ENCODE assay signal across 11 cellular contexts in the genomic region with DNA sequence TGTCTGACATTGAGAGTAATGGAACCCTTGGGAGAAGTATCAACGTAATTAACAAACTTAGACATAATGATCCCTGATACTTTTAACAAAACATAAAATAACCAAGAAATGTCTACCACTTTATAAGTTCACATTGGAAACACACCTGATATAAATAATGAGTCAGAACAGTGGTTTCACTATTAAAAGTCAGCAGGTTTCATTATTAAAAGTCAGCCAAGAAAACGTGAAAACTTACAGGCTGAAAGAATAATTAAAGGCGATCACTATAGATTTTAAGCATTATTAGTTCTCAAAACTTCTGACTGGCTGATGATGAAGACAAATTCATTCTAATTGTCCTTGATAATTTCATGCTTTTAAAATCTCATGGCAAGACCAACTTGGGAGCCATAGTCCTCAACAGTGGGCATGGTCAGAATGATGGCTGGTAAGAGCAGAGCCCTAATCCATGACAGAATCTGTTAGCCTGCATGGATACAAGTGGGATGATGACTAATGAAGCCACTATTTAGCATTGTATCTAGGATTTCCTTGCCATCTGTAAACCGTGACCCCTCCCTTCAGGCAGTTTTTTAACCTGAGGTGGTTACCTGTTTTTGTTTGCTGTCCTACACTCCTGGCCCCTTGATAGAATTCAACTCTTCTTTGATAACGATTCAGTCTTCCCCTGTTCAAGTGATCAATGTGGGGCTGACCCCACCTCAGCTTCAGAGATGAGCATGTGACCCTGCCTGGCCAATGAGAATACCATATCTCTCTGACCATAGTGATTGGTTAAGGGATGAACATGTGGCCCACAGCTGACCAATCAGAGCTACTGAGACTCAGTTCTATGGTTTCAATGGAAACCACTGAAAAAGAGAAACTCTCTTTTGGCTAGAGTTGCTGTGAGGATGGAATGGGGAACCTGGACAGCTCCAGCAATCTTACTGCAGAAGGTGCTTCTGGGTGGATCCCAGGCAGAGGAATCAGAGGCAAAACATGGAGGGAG.
DNase-seq lines count a peak whose midpoint lies in the region; ATAC-seq, FAIRE-seq and TF ChIP-seq lines count a peak whose summit lies in the region.
"Had no signal": no experiment of that assay in that cellular context is flagged by ENCODE, and none has a peak within 500 bp of the region (broad histone marks: within the 10 kb centered on the region; RNA-seq: fewer than 3 reads in every experiment).

No MANE protein-coding gene starts in this region.

- DNase-seq in GM12892 (ENCODE audit: insufficient read length) (no peak), bronchial epithelial cell (ENCODE audit: low read depth) (peak; percentile 30), Right ventricle myocardium inferior (ENCODE audit: missing footprints) (no peak), DMS79 (lab: John Stamatoyannopoulos, UW) (no peak), KG1 (lab: John Stamatoyannopoulos, UW) (no peak), epidermal melanocyte (ENCODE audit: insufficient read length, low spot score) (no peak)
- DNase-seq: endodermal cell, Kasumi-1 had no signal

- no peak for TF ChIP-seq POLR2A in GM12892 (IDR thresholded peaks at IDR 0.05; ENCODE audit: low read depth, low read length)

- intact Hi-C loops in Right ventricle myocardium inferior (cut with DNase I), result no loop called here

- no peaks in the 10 kb centered on the region for H3K36me3 ChIP-seq in bronchial epithelial cell (ENCODE audit: control insufficient read depth, insufficient read depth, low read length)
- H3K36me3 ChIP-seq: BLaER1 had no signal

- FAIRE-seq in GM12892 (lab: Jason Lieb, UNC), result peak; percentile 62
- no peak for FAIRE-seq in bronchial epithelial cell (lab: Jason Lieb, UNC)

- ATAC-seq in GM21447 (IDR thresholded peaks at IDR 0.05; ENCODE audit: unreplicated experiment) (peak; percentile 31), HG03342 (IDR thresholded peaks at IDR 0.05; ENCODE audit: unreplicated experiment) (peak; percentile 44), Right ventricle myocardium inferior (no peak)

- TF ChIP-seq CTCF in bronchial epithelial cell (IDR thresholded peaks at IDR 0.05; ENCODE audit: insufficient read depth, low read length, severe bottlenecking), result no peak

- H3K4me3 ChIP-seq in bronchial epithelial cell (ENCODE audit: low read depth, low read length), result no peak overlapping the region
- H3K4me3 ChIP-seq: BLaER1 had no signal

- H3K27me3 ChIP-seq in bronchial epithelial cell (ENCODE audit: control insufficient read depth, insufficient read depth, low read length), result no peaks in the 10 kb centered on the region
- H3K27me3 ChIP-seq: BLaER1 had no signal
